Comparison of ENCODE assay signal across 18 cellular contexts in the genomic region with DNA sequence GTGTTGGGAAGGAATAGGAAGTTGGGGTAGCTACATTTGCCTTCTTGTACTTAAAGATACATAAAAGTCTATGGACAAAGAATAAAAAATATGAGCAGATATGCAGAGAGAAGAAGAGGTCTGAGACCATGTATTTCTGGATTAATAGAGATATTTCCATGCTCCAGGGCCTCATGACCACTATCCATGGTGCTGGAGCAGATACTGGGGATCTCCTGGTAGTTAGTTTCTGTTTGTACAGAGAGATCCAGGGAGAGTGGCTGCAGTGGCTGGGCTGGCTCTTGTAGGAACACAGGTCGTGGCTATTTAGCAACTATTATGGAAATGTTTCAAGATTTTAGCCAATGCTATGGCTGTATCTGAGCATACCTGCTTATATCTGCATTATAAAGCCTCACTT.
DNase-seq lines count a peak whose midpoint lies in the region; ATAC-seq and TF ChIP-seq lines count a peak whose summit lies in the region.
"Had no signal": no experiment of that assay in that cellular context is flagged by ENCODE, and none has a peak within 500 bp of the region (broad histone marks: within the 10 kb centered on the region; RNA-seq: fewer than 3 reads in every experiment).

No MANE protein-coding gene starts in this region.

- CTCF ChIA-PET in activated naive CD4-positive, alpha-beta T cell treated with anti-CD3 and anti-CD28 coated beads for 36 hours (lab: Charles Lee) = no interaction called here

- TF ChIP-seq CTCF in astrocyte of the cerebellum (IDR thresholded peaks at IDR 0.05; ENCODE audit: low read depth, low read length, missing control alignments) (no peak), GM10266 (IDR thresholded peaks at IDR 0.05; ENCODE audit: control insufficient read depth, insufficient read depth, low read depth, missing control alignments) (no peak)

- H3K36me3 Mint-ChIP-seq in activated naive CD4-positive, alpha-beta T cell treated with anti-CD3 and anti-CD28 coated beads for 36 hours (ENCODE audit: low read depth) = no peaks in the 10 kb centered on the region
- H3K36me3 Mint-ChIP-seq: CD8-positive, alpha-beta memory T cell had no signal

- in situ Hi-C loops in ACHN (cut with HindIII; ENCODE audit: low pct_ligation_motif_present, low pct_unique_long_range_greater_than_20kb, low sequenced_read_pairs) (no loop called here), astrocyte of the cerebellum (cut with HindIII; ENCODE audit: low sequenced_read_pairs) (no loop called here)

- no peaks in the 10 kb centered on the region for H3K4me1 Mint-ChIP-seq in activated naive CD4-positive, alpha-beta T cell treated with anti-CD3 and anti-CD28 coated beads for 36 hours (ENCODE audit: low read depth)
- H3K4me1 Mint-ChIP-seq: CD8-positive, alpha-beta memory T cell; central memory CD8-positive, alpha-beta T cell had no signal

- peak; percentile 34 for DNase-seq in ACHN
- peak; percentile 19 to 30 for DNase-seq in Kasumi-1 (lab: John Stamatoyannopoulos, UW)
- peak; percentile 38 for DNase-seq in astrocyte of the cerebellum (ENCODE audit: low read depth)
- peak; percentile 13 for DNase-seq in kidney tubule cell (ENCODE audit: low spot score)
- no peak for DNase-seq in NCI-H146 treated with DMSO at 0.1 percent for 48 hours (lab: John Stamatoyannopoulos, UW; ENCODE audit: unreplicated experiment)
- DNase-seq in activated naive CD4-positive, alpha-beta T cell treated with anti-CD3 and anti-CD28 coated beads for 36 hours = no peak
- DNase-seq in GM10266 (ENCODE audit: extremely low spot score) = no peak
- DNase-seq: CD8-positive, alpha-beta memory T cell; effector CD8-positive, alpha-beta T cell; hippocampal formation; NCI-H1092 treated with DMSO at 0.1 percent for 48 hours; nucleus accumbens; Peyer's patch; right cardiac atrium; upper lobe of right lung had no signal

- no peaks in the 10 kb centered on the region for H3K9me3 Mint-ChIP-seq in activated naive CD4-positive, alpha-beta T cell treated with anti-CD3 and anti-CD28 coated beads for 36 hours
- H3K9me3 Mint-ChIP-seq: CD8-positive, alpha-beta memory T cell; central memory CD8-positive, alpha-beta T cell; stimulated activated naive CD8-positive, alpha-beta T cell treated with anti-CD3 and anti-CD28 coated beads, Interleukin-15, Interleukin-2, amounts not matched to agents 100 ng/mL and 50 ng/mL, for 24 hours had no signal

- H3K4me3 Mint-ChIP-seq in activated naive CD4-positive, alpha-beta T cell treated with anti-CD3 and anti-CD28 coated beads for 36 hours = no peak overlapping the region
- H3K4me3 Mint-ChIP-seq: CD8-positive, alpha-beta memory T cell; central memory CD8-positive, alpha-beta T cell; stimulated activated naive CD8-positive, alpha-beta T cell treated with anti-CD3 and anti-CD28 coated beads, Interleukin-15, Interleukin-2, amounts not matched to agents 100 ng/mL and 50 ng/mL, for 24 hours had no signal

- no peak overlapping the region for H3K27ac Mint-ChIP-seq in activated naive CD4-positive, alpha-beta T cell treated with anti-CD3 and anti-CD28 coated beads for 36 hours
- H3K27ac Mint-ChIP-seq: stimulated activated naive CD8-positive, alpha-beta T cell treated with anti-CD3 and anti-CD28 coated beads, Interleukin-15, Interleukin-2, amounts not matched to agents 100 ng/mL and 50 ng/mL, for 24 hours had no signal

- H3K4me3 ChIP-seq in astrocyte of the cerebellum (ENCODE audit: low read depth, low read length) = no peak overlapping the region
- H3K4me3 ChIP-seq: Peyer's patch, upper lobe of right lung had no signal

- peaks cover 17% of the 10 kb centered on the region for H3K27me3 Mint-ChIP-seq in activated naive CD4-positive, alpha-beta T cell treated with anti-CD3 and anti-CD28 coated beads for 36 hours (ENCODE audit: low read depth)
- H3K27me3 Mint-ChIP-seq: stimulated activated naive CD8-positive, alpha-beta T cell treated with anti-CD3 and anti-CD28 coated beads, Interleukin-15, Interleukin-2, amounts not matched to agents 100 ng/mL and 50 ng/mL, for 24 hours had no signal

- intact Hi-C loops in activated naive CD4-positive, alpha-beta T cell treated with anti-CD3 and anti-CD28 coated beads for 36 hours (cut with micrococcal nuclease) = no loop called here

- ATAC-seq in GM19023 (IDR thresholded peaks at IDR 0.05; ENCODE audit: unreplicated experiment) = no peak
- ATAC-seq: right cardiac atrium, upper lobe of right lung had no signal

Comparison
In these comparisons a context has a peak if more than half of its experiments do, and no peak if none do; other contexts are left out.
1. DNase-seq: peak in ACHN (single experiment), Kasumi-1 (2 of 2), astrocyte of the cerebellum (single experiment) and kidney tubule cell (single experiment); none in NCI-H146 treated with DMSO at 0.1 percent for 48 hours (single experiment), activated naive CD4-positive, alpha-beta T cell treated with anti-CD3 and anti-CD28 coated beads for 36 hours (single experiment) and GM10266 (single experiment).